24 cellular contexts compared by ENCODE assay signal in genomic region chr22:20727118-20728015, GRCh38. TPM values are rescaled to one million over a fixed set of nuclear protein-coding genes. Genes with fewer than 3 reads are reported as not detected.
DNase-seq lines count a peak whose midpoint lies in the region; ATAC-seq, FAIRE-seq and TF ChIP-seq lines count a peak whose summit lies in the region.
"Had no signal": no experiment of that assay in that cellular context is flagged by ENCODE, and none has a peak within 500 bp of the region (broad histone marks: within the 10 kb centered on the region; RNA-seq: fewer than 3 reads in every experiment).

No MANE protein-coding gene starts in this region.

- in situ Hi-C loops in K562 (cut with MboI) (no loop called here), GM23248 (cut with MboI) (no loop called here)

- H3K27ac ChIP-seq in MM.1S (ENCODE audit: low read length) (no peak overlapping the region), K562 (ENCODE audit: extremely low read depth, low read depth, low read length) (no peak overlapping the region), upper lobe of left lung (no peak overlapping the region), GM23248 (no peak overlapping the region)
- no peak overlapping the region for H3K27ac ChIP-seq in naive thymus-derived CD4-positive, alpha-beta T cell (ENCODE audit: low read depth, low read length)
- H3K27ac ChIP-seq: BLaER1, PC-9, SJSA1 had no signal

- POLR2A ChIA-PET in K562 (lab: Yijun Ruan, JAX), result interaction anchor here (0.6 kb wide), 1 partner anchor 39 kb away, joined by 4 read pairs; no protein-coding TSS in a partner anchor
- POLR2A ChIA-PET in naive thymus-derived CD4-positive, alpha-beta T cell (lab: Charles Lee), result no interaction called here

- TF ChIP-seq CTCF in MM.1S (IDR thresholded peaks at IDR 0.05; ENCODE audit: low read length) (no peak), K562 (IDR thresholded peaks at IDR 0.05 in 2 of 3, conservative IDR thresholded peaks at IDR 0.05 in 1 of 3; ENCODE audit: insufficient read depth in 2 of 3, low read depth in 1 of 3, low read length in 3 of 3) (no peak), neural crest cell (conservative IDR thresholded peaks at IDR 0.05) (no peak), upper lobe of left lung (IDR thresholded peaks at IDR 0.05) (no peak)

- no peaks in the 10 kb centered on the region for H3K79me2 ChIP-seq in MM.1S (ENCODE audit: low read length)
- H3K79me2 ChIP-seq in K562 (ENCODE audit: control insufficient read depth, insufficient read depth, low read length), result no peaks in the 10 kb centered on the region
- no peaks in the 10 kb centered on the region for H3K79me2 ChIP-seq in GM23248 (ENCODE audit: insufficient read depth)

- H3F3A ChIP-seq in MM.1S (ENCODE audit: insufficient read depth, low read length) (no peaks in the 10 kb centered on the region), GM23248 (ENCODE audit: insufficient read depth) (no peaks in the 10 kb centered on the region)

- CTCF ChIA-PET in K562 (lab: Yijun Ruan, JAX; ENCODE audit: low intra/inter-chr PET ratio), result no interaction called here
- CTCF ChIA-PET in naive thymus-derived CD4-positive, alpha-beta T cell (lab: Charles Lee), result no interaction called here

- no peak overlapping the region for H3K4me3 ChIP-seq in MM.1S (ENCODE audit: low read length)
- H3K4me3 ChIP-seq in K562, result no peak overlapping the region
- no peak overlapping the region for H3K4me3 ChIP-seq in upper lobe of left lung
- H3K4me3 ChIP-seq in GM23248, result no peak overlapping the region
- H3K4me3 ChIP-seq in naive thymus-derived CD4-positive, alpha-beta T cell (ENCODE audit: low read length), result no peak overlapping the region
- H3K4me3 ChIP-seq: BLaER1, PC-9, SJSA1 had no signal

- intact Hi-C loops in K562 (cut with micrococcal nuclease), result no loop called here
- intact Hi-C loops in naive thymus-derived CD4-positive, alpha-beta T cell (cut with micrococcal nuclease), result no loop called here

- H3K9me3 ChIP-seq in MM.1S (replicated peaks; ENCODE audit: insufficient read depth, low read length), result no peaks in the 10 kb centered on the region
- no peaks in the 10 kb centered on the region for H3K9me3 ChIP-seq in K562 (replicated peaks; ENCODE audit: control insufficient read depth, insufficient read depth, low read depth, low read length)
- H3K9me3 ChIP-seq in upper lobe of left lung, result no peaks in the 10 kb centered on the region
- no peaks in the 10 kb centered on the region for H3K9me3 ChIP-seq in GM23248 (ENCODE audit: low read depth)
- H3K9me3 ChIP-seq in naive thymus-derived CD4-positive, alpha-beta T cell (ENCODE audit: control insufficient read depth in 2 of 3, low read length in 3 of 3), result no peaks in the 10 kb centered on the region
- H3K9me3 ChIP-seq: BLaER1, SJSA1 had no signal

- H3K27ac Mint-ChIP-seq in neural crest cell (ENCODE audit: unreplicated experiment), result peak overlapping the region; percentile 50
- H3K27ac Mint-ChIP-seq in naive thymus-derived CD4-positive, alpha-beta T cell, result peak overlapping the region in 1 of 9 donors; percentile 46

- no peak overlapping the region for H2AFZ ChIP-seq in MM.1S (ENCODE audit: low read length)
- H2AFZ ChIP-seq in K562 (ENCODE audit: low read depth, low read length), result no peak overlapping the region
- no peak overlapping the region for H2AFZ ChIP-seq in GM23248
- H2AFZ ChIP-seq: PC-9 had no signal

- BruUV-seq in K562 (replicated peaks; lab: Mats Ljungman, UMichigan), result no TSS peak

- no peaks in the 10 kb centered on the region for H3K27me3 Mint-ChIP-seq in neural crest cell (ENCODE audit: low read depth)
- H3K27me3 Mint-ChIP-seq in naive thymus-derived CD4-positive, alpha-beta T cell, result no peaks in the 10 kb centered on the region
- H3K27me3 Mint-ChIP-seq: CD4-positive, alpha-beta memory T cell had no signal

- H3K4me3 Mint-ChIP-seq in neural crest cell, result no peak overlapping the region
- no peak overlapping the region for H3K4me3 Mint-ChIP-seq in naive thymus-derived CD4-positive, alpha-beta T cell
- H3K4me3 Mint-ChIP-seq: CD4-positive, alpha-beta memory T cell had no signal

- H3K9me2 ChIP-seq in MM.1S (replicated peaks; ENCODE audit: insufficient read depth, low read length) (no peaks in the 10 kb centered on the region), GM23248 (ENCODE audit: insufficient read depth) (no peaks in the 10 kb centered on the region)

- H3K9me1 ChIP-seq in K562 (ENCODE audit: control insufficient read depth, insufficient read depth, low read length), result peaks cover 6% of the 10 kb centered on the region

- no peaks in the 10 kb centered on the region for H4K20me1 ChIP-seq in MM.1S (ENCODE audit: insufficient read depth, low read length)
- H4K20me1 ChIP-seq in K562 (replicated peaks; ENCODE audit: control insufficient read depth, insufficient read depth, low read length), result no peaks in the 10 kb centered on the region; the same call in 1 of the 2 replicates
- H4K20me1 ChIP-seq in GM23248 (ENCODE audit: insufficient read depth), result no peaks in the 10 kb centered on the region
- H4K20me1 ChIP-seq: BLaER1 had no signal

- H3K27me3 ChIP-seq in MM.1S (replicated peaks; ENCODE audit: insufficient read depth, low read length), result no peaks in the 10 kb centered on the region
- no peaks in the 10 kb centered on the region for H3K27me3 ChIP-seq in K562 (ENCODE audit: control insufficient read depth in 2 of 2, insufficient read depth in 2 of 2, low read length in 2 of 2)
- no peaks in the 10 kb centered on the region for H3K27me3 ChIP-seq in upper lobe of left lung
- no peaks in the 10 kb centered on the region for H3K27me3 ChIP-seq in GM23248 (replicated peaks; ENCODE audit: insufficient read depth)
- no peaks in the 10 kb centered on the region for H3K27me3 ChIP-seq in naive thymus-derived CD4-positive, alpha-beta T cell (ENCODE audit: control insufficient read depth in 2 of 2, insufficient read depth in 2 of 2, low read length in 2 of 2)
- H3K27me3 ChIP-seq: BLaER1, SJSA1 had no signal

- ATAC-seq in K562 (no peak), upper lobe of left lung (ENCODE audit: low FRiP score in 2 of 2) (peak; percentile 29 to 57)
- ATAC-seq in naive thymus-derived CD4-positive, alpha-beta T cell, result no peak

- H3K4me1 ChIP-seq in MM.1S (ENCODE audit: low read length) (peaks cover 9% of the 10 kb centered on the region; the same call in 1 of the 2 replicates), K562 (replicated peaks in 1 of 2; ENCODE audit: control insufficient read depth in 2 of 2, insufficient read depth in 2 of 2, low read length in 2 of 2) (peaks cover 0 to 9% of the 10 kb centered on the region in 2 experiments; a peak in 2 of 5 replicates), upper lobe of left lung (no peaks in the 10 kb centered on the region), GM23248 (ENCODE audit: insufficient read depth) (no peaks in the 10 kb centered on the region)
- H3K4me1 ChIP-seq in naive thymus-derived CD4-positive, alpha-beta T cell (ENCODE audit: control insufficient read depth in 2 of 2, insufficient read depth in 2 of 2, low read length in 2 of 2), result no peaks in the 10 kb centered on the region
- H3K4me1 ChIP-seq: BLaER1, SJSA1 had no signal

- FAIRE-seq in K562 (lab: Jason Lieb, UNC) (no peak), RCC 7860 (lab: Jason Lieb, UNC) (no peak)
- FAIRE-seq: A204.1, GM18507 had no signal

- TF ChIP-seq POLR2A in K562 (conservative IDR thresholded peaks at IDR 0.05) (no peak), upper lobe of left lung (IDR thresholded peaks at IDR 0.05) (no peak)

- 87% methylated on average over 29 of the region's 29 CpGs for WGBS in K562 (ENCODE audit: insufficient coverage, low coverage, missing lambda C conversion rate)
- WGBS in upper lobe of left lung, 2 donors, result 91 to 92% methylated on average over 29 of the region's 29 CpGs
- WGBS in GM23248 (ENCODE audit: low coverage in 1 of 2, low lambda C conversion rate in 2 of 2, missing lambda C conversion rate in 2 of 2), 2 experiments, result 91 to 94% methylated on average over 29 of the region's 29 CpGs

- H3K9ac ChIP-seq in MM.1S (ENCODE audit: low read length), result no peak overlapping the region
- H3K9ac ChIP-seq in K562 (ENCODE audit: insufficient read depth in 1 of 2, low read depth in 2 of 2, low read length in 2 of 2), result peak overlapping the region in 1 of 2 experiments; percentile 32; a peak in 2 of 4 replicates
- H3K9ac ChIP-seq in GM23248, result no peak overlapping the region
- H3K9ac ChIP-seq: BLaER1 had no signal

- no peaks in the 10 kb centered on the region for H3K4me1 Mint-ChIP-seq in neural crest cell
- peaks cover 0 to 2% (median 0%) of the 10 kb centered on the region in 7 donors for H3K4me1 Mint-ChIP-seq in naive thymus-derived CD4-positive, alpha-beta T cell
- H3K4me1 Mint-ChIP-seq: CD4-positive, alpha-beta memory T cell had no signal

- TF ChIP-seq EP300 in K562 (IDR thresholded peaks at IDR 0.05; ENCODE audit: low read length) (no peak), upper lobe of left lung (IDR thresholded peaks at IDR 0.05) (no peak)

- H3K36me3 Mint-ChIP-seq in neural crest cell (ENCODE audit: low read depth), result no peaks in the 10 kb centered on the region
- H3K36me3 Mint-ChIP-seq in naive thymus-derived CD4-positive, alpha-beta T cell, result peaks cover 7 to 49% (median 12%) of the 10 kb centered on the region in 5 donors

- H3K4me2 ChIP-seq in MM.1S (ENCODE audit: low read depth, low read length), result peak overlapping the region; percentile 11; the same call in 1 of the 2 replicates
- no peak overlapping the region for H3K4me2 ChIP-seq in K562 (ENCODE audit: insufficient read depth, low read length)
- H3K4me2 ChIP-seq in GM23248 (ENCODE audit: unreplicated experiment), result no peak overlapping the region
- H3K4me2 ChIP-seq: BLaER1, PC-9 had no signal

- DNase-seq in MM.1S (no peak), K562 (ENCODE audit: extremely low read depth in 1 of 4, low spot score in 3 of 4) (no peak), neural crest cell (ENCODE audit: low read depth, low spot score) (no peak), upper lobe of left lung (peak in 1 of 2 donors; percentile 61), GM23248 (no peak), NCI-H748 treated with DMSO at 0.1 percent for 48 hours (lab: John Stamatoyannopoulos, UW) (no peak), RCC 7860 (ENCODE audit: low spot score) (no peak)
- DNase-seq in naive thymus-derived CD4-positive, alpha-beta T cell, result no peak
- DNase-seq: CD4-positive, alpha-beta memory T cell; H7; KBM-7; NCI-H2029; NCI-H446; NCI-H524 treated with DMSO at 0.1 percent for 48 hours; NCI-H82; PC-9; Right ventricle myocardium superior; RPMI8226 had no signal

- H3K9me3 Mint-ChIP-seq in neural crest cell, result no peaks in the 10 kb centered on the region
- peaks cover 0 to 2% (median 0%) of the 10 kb centered on the region in 11 donors for H3K9me3 Mint-ChIP-seq in naive thymus-derived CD4-positive, alpha-beta T cell
- H3K9me3 Mint-ChIP-seq: CD4-positive, alpha-beta memory T cell had no signal

- 0 out of 2 replicates have a peak, but pooled peaks cover 5% of the 10 kb centered on the region for H3K36me3 ChIP-seq in MM.1S (replicated peaks; ENCODE audit: insufficient read depth, low read length)
- H3K36me3 ChIP-seq in K562 (ENCODE audit: control insufficient read depth, insufficient read depth, low read length), result peaks cover 59% of the 10 kb centered on the region
- peaks cover 21 to 78% (median 56%) of the 10 kb centered on the region in 4 donors for H3K36me3 ChIP-seq in upper lobe of left lung
- H3K36me3 ChIP-seq in GM23248 (ENCODE audit: low read depth), result no peaks in the 10 kb centered on the region
- peaks cover 0 to 56% (median 13%) of the 10 kb centered on the region in 3 experiments for H3K36me3 ChIP-seq in naive thymus-derived CD4-positive, alpha-beta T cell (ENCODE audit: control insufficient read depth in 2 of 3, insufficient read depth in 3 of 3, low read length in 3 of 3)

- TF ChIP-seq RAD21 in K562 (CRISPR knock-in tag; conservative IDR thresholded peaks at IDR 0.05 in 1 of 2, IDR thresholded peaks at IDR 0.05 in 1 of 2), result no peak

RNA-seq across cellular contexts. Expression of gene SERPIND1, which starts 46.5 kb away (rescaled TPM):
- not detected in 2 replicates for total RNA-seq in K562 (2011; cell fraction: chromatin; rRNA removed; ENCODE audit: low replicate concordance)
- not detected in 2 replicates for total RNA-seq in K562 (2011; cell fraction: nucleolus; rRNA removed)
- total RNA-seq in K562 (2011; cell fraction: nucleoplasm; rRNA removed), result not detected in 2 replicates
- total RNA-seq in K562 (2014; rRNA removed) (not detected in 2 replicates), K562 (2014; rRNA removed; fragmentation: Illumina TruSeq; extraction: Trizol) (not detected in 2 replicates), K562 (2015; rRNA removed; fragmentation: Illumina TruSeq; extraction: Trizol) (not detected in 2 replicates), K562 (2021) (0.09 and 0.22 TPM in 2 replicates), neural crest cell (not detected in 2 replicates), upper lobe of left lung (1 to 10 TPM in 1 of 6 donors, under 1 TPM in 3, not detected in 2; 0.57 to 2.6 (median 0.76) TPM)
- polyA plus RNA-seq in K562 (2011; rRNA removed) (not detected in 2 replicates), K562 (2014; fragmentation: Illumina TruSeq; extraction: Trizol) (not detected in 2 replicates), K562 (2014; fragmentation: Nextera tagmentation; extraction: Ambion mirVana) (under 1 TPM; 0.04 to 0.11 TPM), K562 (2014; rRNA removed) (not detected in 2 replicates), GM23248 (2016; fragmentation: Nextera tagmentation; extraction: Ambion mirVana) (0.13 and 0.26 TPM in 2 replicates)
- polyA plus RNA-seq in K562 (2011; cell fraction: cytosol; rRNA removed), result not detected in 2 replicates
- polyA plus RNA-seq in K562 (2011; cell fraction: nucleus; rRNA removed), result not detected in 2 replicates
- 0.11 and 0.16 TPM in 2 replicates for polyA plus RNA-seq in K562 (2012)
- polyA minus RNA-seq in K562 (2011; rRNA and poly(A)+ RNA removed), result not detected in 2 replicates
- polyA minus RNA-seq in K562 (2011; cell fraction: cytosol; rRNA and poly(A)+ RNA removed), result 1.0 TPM in 1 of 2 replicates, not detected in the other
- not detected in 2 replicates for polyA minus RNA-seq in K562 (2011; cell fraction: nucleus; rRNA and poly(A)+ RNA removed)
- total RNA-seq in GM23248 (2014; rRNA removed; shearing (Covaris generic)), result not detected in 2 replicates
- total RNA-seq in naive thymus-derived CD4-positive, alpha-beta T cell, result not detected
- under 1 TPM; 0.09 to 0.10 TPM for polyA plus RNA-seq in naive thymus-derived CD4-positive, alpha-beta T cell
- total RNA-seq: CD4-positive, alpha-beta memory T cell; HT-29; MCF 10A; PC-9; SJSA1 had no signal

Comparison
In these comparisons a context has a peak if more than half of its experiments do, and no peak if none do; other contexts are left out.
1. ATAC-seq: peak in upper lobe of left lung (2 of 2); none in K562 (single experiment) and naive thymus-derived CD4-positive, alpha-beta T cell (single experiment).